Comparison of ENCODE assay signal across 8 cellular contexts in the genomic region with DNA sequence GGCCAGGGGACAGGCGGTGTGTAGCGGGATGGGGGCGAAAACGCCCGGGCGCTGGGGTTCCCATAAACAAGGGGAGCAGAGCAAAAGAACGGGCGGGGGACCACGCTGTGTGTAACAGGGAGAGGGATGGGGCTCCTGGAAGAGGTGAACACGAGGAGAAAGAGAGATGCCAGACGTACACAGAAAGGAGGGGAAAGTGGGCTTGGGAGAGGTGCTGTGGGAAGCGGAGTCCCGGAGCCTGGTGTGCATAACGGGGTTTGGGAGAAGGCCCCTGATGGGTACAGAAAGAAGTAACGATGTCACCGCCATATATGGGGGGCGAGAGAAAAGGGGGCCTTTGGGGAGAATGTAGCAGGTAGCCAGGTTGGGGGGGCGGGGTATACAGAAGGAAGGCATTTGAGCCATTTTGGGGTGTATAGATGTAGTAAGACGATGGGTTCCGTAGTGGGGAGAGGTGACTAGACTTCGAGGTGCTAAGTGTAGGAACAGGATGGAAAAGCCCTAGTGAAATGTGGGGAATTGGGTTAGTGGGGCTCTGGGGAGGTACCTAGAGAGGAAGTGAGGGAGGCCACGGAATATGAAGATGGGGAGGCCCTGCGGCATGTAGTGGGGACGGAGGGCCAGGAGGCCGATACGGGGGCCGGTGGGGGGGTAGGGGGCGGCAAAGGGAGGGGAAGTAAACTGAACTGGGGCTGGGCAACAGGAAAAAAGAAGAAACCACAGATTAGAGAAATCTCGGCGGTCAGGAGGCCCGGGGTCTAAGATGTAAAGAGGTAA. TPM values are rescaled to one million over a fixed set of nuclear protein-coding genes. Genes with fewer than 3 reads are reported as not detected.
DNase-seq lines count a peak whose midpoint lies in the region; ATAC-seq and TF ChIP-seq lines count a peak whose summit lies in the region.

No MANE protein-coding gene starts in this region.

- intact Hi-C loops in activated CD4-positive, alpha-beta memory T cell treated with anti-CD3 and anti-CD28 coated beads for 36 hours (cut with micrococcal nuclease): loop anchor here (2.0 to 5.0 kb wide), 3 partner anchors 37 to 384 kb away; a partner anchor contains a TSS
- intact Hi-C loops in ovary (cut with DNase I): no loop called here

- peaks cover 0 to 2% (median 0%) of the 10 kb centered on the region in 3 donors for H3K9me3 Mint-ChIP-seq in IgD-negative memory B cell
- peaks cover 2% of the 10 kb centered on the region for H3K9me3 Mint-ChIP-seq in activated CD4-positive, alpha-beta memory T cell treated with anti-CD3 and anti-CD28 coated beads for 36 hours

- H3K27me3 Mint-ChIP-seq in IgD-negative memory B cell: no peaks in the 10 kb centered on the region
- H3K27me3 Mint-ChIP-seq in activated CD4-positive, alpha-beta memory T cell treated with anti-CD3 and anti-CD28 coated beads for 36 hours: no peaks in the 10 kb centered on the region

- CTCF ChIA-PET in activated CD4-positive, alpha-beta memory T cell treated with anti-CD3 and anti-CD28 coated beads for 36 hours (lab: Charles Lee): interaction anchor here (0.7 to 2.0 kb wide), 4 partner anchors 9 to 13 kb away, joined by 3 to 28 read pairs (median 14); a partner anchor contains a TSS

- TF ChIP-seq CTCF in foreskin fibroblast (IDR thresholded peaks at IDR 0.05; ENCODE audit: low read depth, low read length) (no peak), ovary (IDR thresholded peaks at IDR 0.05) (no peak)

- no peak for TF ChIP-seq EP300 in ovary (IDR thresholded peaks at IDR 0.05)

- H3K27me3 ChIP-seq in ovary: no peaks in the 10 kb centered on the region

- peaks cover 25 to 48% (median 43%) of the 10 kb centered on the region in 3 donors for H3K4me1 Mint-ChIP-seq in IgD-negative memory B cell
- H3K4me1 Mint-ChIP-seq in activated CD4-positive, alpha-beta memory T cell treated with anti-CD3 and anti-CD28 coated beads for 36 hours (ENCODE audit: low read depth): peaks cover 54% of the 10 kb centered on the region

- ATAC-seq in GM19023 (IDR thresholded peaks at IDR 0.05; ENCODE audit: unreplicated experiment) (no peak), HG03135 (IDR thresholded peaks at IDR 0.05; ENCODE audit: unreplicated experiment) (no peak)

- H3K4me1 ChIP-seq in ovary (ENCODE audit: insufficient read depth): peaks cover 13% of the 10 kb centered on the region

- no peaks in the 10 kb centered on the region for H3K9me3 ChIP-seq in ovary

- H3K27ac Mint-ChIP-seq in IgD-negative memory B cell: peak overlapping the region; percentile 85 to 97 (median 92)
- H3K27ac Mint-ChIP-seq in activated CD4-positive, alpha-beta memory T cell treated with anti-CD3 and anti-CD28 coated beads for 36 hours: peak overlapping the region; percentile 98

- no peak for TF ChIP-seq POLR2A in ovary (IDR thresholded peaks at IDR 0.05)

- H3K36me3 Mint-ChIP-seq in IgD-negative memory B cell: peaks cover 3% of the 10 kb centered on the region
- peaks cover 28% of the 10 kb centered on the region for H3K36me3 Mint-ChIP-seq in activated CD4-positive, alpha-beta memory T cell treated with anti-CD3 and anti-CD28 coated beads for 36 hours

- 1% methylated on average over 31 of the region's 31 CpGs for WGBS in ovary, 3 donors

- H3K27ac ChIP-seq in ovary: peak overlapping the region; percentile 95 to 96

- DNase-seq in ELR (ENCODE audit: low read depth) (peak; percentile 53), foreskin fibroblast (peak in 1 of 2 donors; percentile 61), ovary (peak in 2 of 5 donors; percentile 36 to 51), NCI-H128 (lab: John Stamatoyannopoulos, UW; ENCODE audit: unreplicated experiment) (no peak)
- peak; percentile 38 for DNase-seq in activated CD4-positive, alpha-beta memory T cell treated with anti-CD3 and anti-CD28 coated beads for 36 hours

- peak overlapping the region; percentile 86 to 96 (median 90) for H3K4me3 Mint-ChIP-seq in IgD-negative memory B cell
- H3K4me3 Mint-ChIP-seq in activated CD4-positive, alpha-beta memory T cell treated with anti-CD3 and anti-CD28 coated beads for 36 hours: peak overlapping the region; percentile 85

- POLR2A ChIA-PET in activated CD4-positive, alpha-beta memory T cell treated with anti-CD3 and anti-CD28 coated beads for 36 hours (lab: Charles Lee): interaction anchor here (1.9 to 2.6 kb wide), 3 partner anchors 8 to 15 kb away, joined by 4 to 19 read pairs (median 6); a partner anchor contains a TSS

- H3K36me3 ChIP-seq in ovary: no peaks in the 10 kb centered on the region

- peak overlapping the region; percentile 80 to 86 for H3K4me3 ChIP-seq in foreskin fibroblast (ENCODE audit: low read depth in 1 of 2, low read length in 2 of 2)
- peak overlapping the region; percentile 93 for H3K4me3 ChIP-seq in ovary

RNA-seq across cellular contexts. Expression of a gene that starts 0.8 kb away (rescaled TPM):
- polyA plus RNA-seq in IgD-negative memory B cell (38.4 TPM), ovary (10 to 100 TPM; 14.5 to 37.3 TPM)
- total RNA-seq in activated CD4-positive, alpha-beta memory T cell treated with anti-CD3 and anti-CD28 coated beads for 36 hours: 10 to 100 TPM; 23.4 to 23.5 TPM
- 10 to 100 TPM; 24.9 to 70.6 (median 65.3) TPM for total RNA-seq in ovary

RNA-seq across cellular contexts. Expression of a gene that starts 1.9 kb away (rescaled TPM):
- polyA plus RNA-seq in IgD-negative memory B cell (79.3 TPM), ovary (10 to 100 TPM; 11.2 to 37.0 TPM)
- 10 to 100 TPM; 19.2 to 20.1 TPM for total RNA-seq in activated CD4-positive, alpha-beta memory T cell treated with anti-CD3 and anti-CD28 coated beads for 36 hours
- 10 to 100 TPM; 21.9 to 40.2 (median 34.0) TPM for total RNA-seq in ovary

RNA-seq across cellular contexts. Expression of a gene that starts 6.4 kb away (rescaled TPM):
- polyA plus RNA-seq in IgD-negative memory B cell: 16.0 TPM
- total RNA-seq in activated CD4-positive, alpha-beta memory T cell treated with anti-CD3 and anti-CD28 coated beads for 36 hours: 1 to 10 TPM; 3.6 to 4.0 TPM
- 10 to 100 TPM; 10.6 to 20.2 (median 14.7) TPM for total RNA-seq in ovary
- polyA plus RNA-seq in ovary: 10 to 100 TPM in 1 of 2 donors, 1 to 10 TPM in 1; 3.1 to 13.5 TPM

RNA-seq across cellular contexts. Expression of a gene that starts 13.3 kb away (rescaled TPM):
- polyA plus RNA-seq in IgD-negative memory B cell (14.2 TPM), ovary (100 to 1,000 TPM in 1 of 2 donors, 10 to 100 TPM in 1; 27.3 to 135 TPM)
- 100 to 1,000 TPM; 249 to 251 TPM for total RNA-seq in activated CD4-positive, alpha-beta memory T cell treated with anti-CD3 and anti-CD28 coated beads for 36 hours
- 100 to 1,000 TPM in 6 of 7 donors, 10 to 100 TPM in 1; 76.9 to 183 (median 158) TPM for total RNA-seq in ovary

RNA-seq across cellular contexts. Expression of a gene that starts 17.2 kb away (rescaled TPM):
- polyA plus RNA-seq in IgD-negative memory B cell (2.4 TPM), ovary (10 to 100 TPM in 1 of 2 donors, 1 to 10 TPM in 1; 6.0 to 12.3 TPM)
- 1 to 10 TPM; 3.9 to 4.4 TPM for total RNA-seq in activated CD4-positive, alpha-beta memory T cell treated with anti-CD3 and anti-CD28 coated beads for 36 hours
- total RNA-seq in ovary: 10 to 100 TPM in 4 of 7 donors, 1 to 10 TPM in 3; 6.5 to 16.9 (median 11.7) TPM
